Comparison of ENCODE assay signal across 1 cellular context in the genomic region with DNA sequence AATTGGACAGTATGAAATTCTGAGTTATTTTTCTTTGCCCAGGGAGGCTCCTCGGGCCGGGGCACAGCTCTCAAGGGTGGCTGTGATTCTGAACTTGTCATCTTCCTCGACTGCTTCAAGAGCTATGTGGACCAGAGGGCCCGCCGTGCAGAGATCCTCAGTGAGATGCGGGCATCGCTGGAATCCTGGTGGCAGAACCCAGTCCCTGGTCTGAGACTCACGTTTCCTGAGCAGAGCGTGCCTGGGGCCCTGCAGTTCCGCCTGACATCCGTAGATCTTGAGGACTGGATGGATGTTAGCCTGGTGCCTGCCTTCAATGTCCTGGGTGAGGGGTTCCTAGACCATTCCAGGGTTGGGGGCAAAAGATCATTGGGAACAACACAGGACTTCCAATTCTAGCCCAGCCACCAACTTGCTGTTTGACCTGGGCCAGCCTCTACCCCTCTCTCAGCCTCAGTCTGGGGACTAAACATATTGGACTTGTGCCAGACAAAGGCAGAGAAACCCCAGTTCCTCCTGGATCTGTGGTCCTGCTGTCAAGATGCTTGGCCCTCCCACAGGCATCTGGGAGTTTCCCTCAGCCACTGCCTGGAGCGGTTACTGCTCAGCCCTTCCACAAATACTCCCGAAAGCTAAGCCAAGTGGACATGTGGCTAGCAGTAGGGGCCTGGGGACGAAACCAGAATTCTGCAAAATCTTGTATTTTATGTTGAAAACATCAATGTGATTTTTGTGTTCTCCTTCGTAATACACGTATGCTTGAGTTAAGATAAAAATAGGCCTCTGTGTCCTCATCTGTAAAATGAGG.
TF ChIP-seq lines count a peak whose summit lies in the region.

No MANE protein-coding gene starts in this region.

TF ChIP-seq in H1, 55 proteins besides CTCF, POLR2A, EP300 and RAD21:
- no peak for TF ChIP-seq CREB1 (IDR thresholded peaks at IDR 0.05)
- TF ChIP-seq RNF2 (IDR thresholded peaks at IDR 0.05; ENCODE audit: borderline replicate concordance, low read depth, low read length, missing control alignments, poor library complexity, severe bottlenecking): no peak
TF ChIP-seq in H1: peak in this region for 0.
